ENCODE assay signal across 17 cellular contexts in the genomic region with DNA sequence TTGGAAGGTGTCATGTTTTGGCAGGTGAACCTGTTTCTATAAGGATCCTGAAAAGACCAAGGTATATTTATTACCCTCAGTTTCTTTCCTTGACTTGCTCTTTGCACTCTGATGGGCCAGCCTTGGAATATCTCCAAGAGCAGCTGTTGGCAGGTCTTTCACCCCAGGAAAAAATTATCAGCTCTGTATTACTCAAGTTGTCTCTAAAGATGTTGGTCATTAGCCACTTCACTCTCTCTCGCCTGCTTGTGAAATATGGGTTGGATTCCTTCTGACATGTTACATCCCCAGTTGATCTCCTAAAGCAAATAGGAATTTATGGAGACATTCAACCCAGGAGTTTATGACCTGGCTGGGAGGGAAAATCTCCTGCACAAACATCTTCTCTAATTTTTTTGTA.
DNase-seq lines count a peak whose midpoint lies in the region; ATAC-seq and TF ChIP-seq lines count a peak whose summit lies in the region.
"Had no signal": no experiment of that assay in that cellular context is flagged by ENCODE, and none has a peak within 500 bp of the region (broad histone marks: within the 10 kb centered on the region; RNA-seq: fewer than 3 reads in every experiment).

No MANE protein-coding gene starts in this region.

- H3K27ac Mint-ChIP-seq in activated naive CD8-positive, alpha-beta T cell treated with anti-CD3 and anti-CD28 coated beads, Interleukin-2, amount 50 U/mL, for 24 hours, result no peak overlapping the region
- H3K27ac Mint-ChIP-seq: CD4-positive, alpha-beta T cell; HFFc6 had no signal

- peaks cover 2% of the 10 kb centered on the region for H3K27me3 Mint-ChIP-seq in activated naive CD8-positive, alpha-beta T cell treated with anti-CD3 and anti-CD28 coated beads, Interleukin-2, amount 50 U/mL, for 24 hours
- H3K27me3 Mint-ChIP-seq: CD4-positive, alpha-beta T cell had no signal

- H3K4me2 ChIP-seq in PC-3 (ENCODE audit: low read length), result peak overlapping the region; percentile 59; the same call in 1 of the 2 replicates

- no peak overlapping the region for H3K9ac ChIP-seq in PC-3 (ENCODE audit: low read length)

- BruUV-seq in PC-3 (replicated peaks; lab: Mats Ljungman, UMichigan), result no TSS peak

- TF ChIP-seq CTCF in PC-3 (conservative IDR thresholded peaks at IDR 0.05; ENCODE audit: low read depth, low read length) (no peak), cardiac fibroblast (IDR thresholded peaks at IDR 0.05; ENCODE audit: low read depth, low read length) (no peak), lower lobe of right lung (IDR thresholded peaks at IDR 0.05) (no peak), upper lobe of right lung (IDR thresholded peaks at IDR 0.05) (no peak)

- no peak overlapping the region for H3K4me3 Mint-ChIP-seq in activated naive CD8-positive, alpha-beta T cell treated with anti-CD3 and anti-CD28 coated beads, Interleukin-2, amount 50 U/mL, for 24 hours
- H3K4me3 Mint-ChIP-seq: CD4-positive, alpha-beta T cell; HFFc6 had no signal

- H3K36me3 Mint-ChIP-seq in activated naive CD8-positive, alpha-beta T cell treated with anti-CD3 and anti-CD28 coated beads, Interleukin-2, amount 50 U/mL, for 24 hours (ENCODE audit: low read depth), result no peaks in the 10 kb centered on the region

- peaks cover 20% of the 10 kb centered on the region for H3K4me1 ChIP-seq in PC-3 (ENCODE audit: insufficient read depth, low read length)
- peaks cover 17% of the 10 kb centered on the region for H3K4me1 ChIP-seq in lower lobe of right lung
- H3K4me1 ChIP-seq in upper lobe of right lung, result peaks cover 16% of the 10 kb centered on the region
- H3K4me1 ChIP-seq: BE2C had no signal

- H4K20me1 ChIP-seq in PC-3 (ENCODE audit: low read length), result no peaks in the 10 kb centered on the region

- no peaks in the 10 kb centered on the region for H3K9me3 Mint-ChIP-seq in activated naive CD8-positive, alpha-beta T cell treated with anti-CD3 and anti-CD28 coated beads, Interleukin-2, amount 50 U/mL, for 24 hours
- H3K9me3 Mint-ChIP-seq: CD4-positive, alpha-beta T cell; HFFc6 had no signal

- H3K9me2 ChIP-seq in PC-3 (replicated peaks; ENCODE audit: low read length), result no peaks in the 10 kb centered on the region

- H3K27ac ChIP-seq in PC-3 (ENCODE audit: low read length) (no peak overlapping the region; the same call in 1 of the 2 replicates), lower lobe of right lung (peak overlapping the region; percentile 54), upper lobe of right lung (peak overlapping the region; percentile 48)

- H3F3A ChIP-seq in PC-3 (ENCODE audit: low read length, unreplicated experiment), result no peaks in the 10 kb centered on the region

- H2AFZ ChIP-seq in PC-3 (ENCODE audit: low read length), result no peak overlapping the region

- CTCF ChIA-PET in PC-3 (lab: Charles Lee), result no interaction called here

- H3K36me3 ChIP-seq in PC-3 (ENCODE audit: low read depth, low read length) (no peaks in the 10 kb centered on the region), lower lobe of right lung (no peaks in the 10 kb centered on the region), upper lobe of right lung (no peaks in the 10 kb centered on the region)
- H3K36me3 ChIP-seq: BE2C had no signal

- H3K4me3 ChIP-seq in PC-3 (ENCODE audit: low read length) (no peak overlapping the region), cardiac fibroblast (replicated peaks in 1 of 2; ENCODE audit: low read depth in 2 of 2, low read length in 2 of 2) (no peak overlapping the region), lower lobe of right lung (no peak overlapping the region), upper lobe of right lung (no peak overlapping the region)

- intact Hi-C loops in PC-3 (cut with micrococcal nuclease) (no loop called here), lower lobe of right lung (cut with DNase I) (no loop called here), upper lobe of right lung (cut with DNase I) (no loop called here)

- H3K79me2 ChIP-seq in PC-3 (ENCODE audit: low read length), result no peaks in the 10 kb centered on the region

- ATAC-seq in PC-3 (no peak), lower lobe of right lung (peak in 1 of 2 donors; percentile 33), upper lobe of right lung (no peak), HG03095 (IDR thresholded peaks at IDR 0.05; ENCODE audit: unreplicated experiment) (no peak)
- no peak for ATAC-seq in activated naive CD8-positive, alpha-beta T cell treated with anti-CD3 and anti-CD28 coated beads, Interleukin-2, amount 50 U/mL, for 24 hours
- ATAC-seq: HepG2 had no signal

- H3K27me3 ChIP-seq in PC-3 (ENCODE audit: low read length) (no peaks in the 10 kb centered on the region), lower lobe of right lung (ENCODE audit: low read depth) (no peaks in the 10 kb centered on the region), upper lobe of right lung (no peaks in the 10 kb centered on the region)
- H3K27me3 ChIP-seq: BE2C had no signal

- H3K4me1 Mint-ChIP-seq in activated naive CD8-positive, alpha-beta T cell treated with anti-CD3 and anti-CD28 coated beads, Interleukin-2, amount 50 U/mL, for 24 hours, result no peaks in the 10 kb centered on the region

- POLR2A ChIA-PET in PC-3 (lab: Charles Lee; ENCODE audit: unreplicated experiment), result no interaction called here

- DNase-seq in PC-3 (no peak), cardiac fibroblast (ENCODE audit: low read depth in 2 of 2) (peak; percentile 28 to 67), lower lobe of right lung (no peak), upper lobe of right lung (no peak), putamen (ENCODE audit: low spot score) (no peak)
- no peak for DNase-seq in activated naive CD8-positive, alpha-beta T cell treated with anti-CD3 and anti-CD28 coated beads, Interleukin-2, amount 50 U/mL, for 24 hours
- DNase-seq: BE2C; CD4-positive, alpha-beta T cell; DMS53; HFFc6; KG1; NCI-H1092 treated with DMSO at 0.1 percent for 48 hours; NCI-H226; NCI-H524 treated with DMSO at 0.1 percent for 48 hours; SHP77 treated with DMSO at 0.1 percent for 48 hours had no signal

- H3K9me3 ChIP-seq in PC-3 (ENCODE audit: low read length), result no peaks in the 10 kb centered on the region
- H3K9me3 ChIP-seq in lower lobe of right lung, result no peaks in the 10 kb centered on the region
- no peaks in the 10 kb centered on the region for H3K9me3 ChIP-seq in upper lobe of right lung
- H3K9me3 ChIP-seq: BE2C had no signal

Comparison
In these comparisons a context has a peak if more than half of its experiments do, and no peak if none do; other contexts are left out.
1. DNase-seq: peak in cardiac fibroblast (2 of 2); none in PC-3 (single experiment), lower lobe of right lung (single experiment), upper lobe of right lung (single experiment), putamen (single experiment) and activated naive CD8-positive, alpha-beta T cell treated with anti-CD3 and anti-CD28 coated beads, Interleukin-2, amount 50 U/mL, for 24 hours (single experiment).